10 cellular contexts compared by ENCODE assay signal in the genomic region with DNA sequence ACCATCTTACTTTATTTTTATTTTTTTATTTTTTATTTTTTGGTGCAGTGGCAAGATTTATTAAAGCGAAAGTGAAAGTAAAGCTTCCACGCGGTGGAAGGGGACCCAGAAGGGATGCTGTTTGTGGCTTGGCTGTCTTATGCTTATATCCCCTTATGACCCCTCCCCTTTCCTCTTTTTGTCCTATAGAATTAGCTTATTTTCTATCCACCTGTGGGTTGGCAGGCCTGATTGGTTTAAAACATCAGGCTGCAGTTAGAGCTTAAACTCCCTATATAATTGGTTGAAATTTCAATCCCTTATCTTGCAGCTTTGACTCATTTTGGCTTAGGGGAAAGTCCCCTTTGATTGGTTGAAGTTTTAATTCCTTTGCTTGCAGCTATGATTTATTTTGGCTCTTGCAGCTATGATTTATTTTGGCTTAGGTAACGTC. TPM values are rescaled to one million over a fixed set of nuclear protein-coding genes. Genes with fewer than 3 reads are reported as not detected.
DNase-seq lines count a peak whose midpoint lies in the region; ATAC-seq and TF ChIP-seq lines count a peak whose summit lies in the region.
"Had no signal": no experiment of that assay in that cellular context is flagged by ENCODE, and none has a peak within 500 bp of the region (broad histone marks: within the 10 kb centered on the region; RNA-seq: fewer than 3 reads in every experiment).

No MANE protein-coding gene starts in this region.

- H3F3A ChIP-seq in GM23248 (ENCODE audit: insufficient read depth) = no peaks in the 10 kb centered on the region

- H3K4me2 ChIP-seq in GM23248 (ENCODE audit: unreplicated experiment) = no peak overlapping the region

- no peak overlapping the region for H3K27ac ChIP-seq in CD4-positive, alpha-beta T cell (ENCODE audit: low read depth, low read length)
- H3K27ac ChIP-seq in GM23248 = no peak overlapping the region

- no peaks in the 10 kb centered on the region for H3K27me3 Mint-ChIP-seq in CD4-positive, alpha-beta T cell
- no peaks in the 10 kb centered on the region for H3K27me3 Mint-ChIP-seq in T-helper 17 cell

- peak overlapping the region; percentile 35; the same call in 1 of the 2 replicates for H2AFZ ChIP-seq in GM23248

- H3K9ac ChIP-seq in GM23248 = no peak overlapping the region

- in situ Hi-C loops in GM23248 (cut with MboI) = loop anchor here (10.0 kb wide), 1 partner anchor 418 kb away; no protein-coding TSS in a partner anchor
- in situ Hi-C loops in GM13977 (cut with MboI; ENCODE audit: low pct_unique_long_range_greater_than_20kb, low sequenced_read_pairs, unreplicated experiment) = loop anchor here (25.0 kb wide), 1 partner anchor 241 kb away; a partner anchor contains a TSS

- CTCF ChIA-PET in CD4-positive, alpha-beta T cell (lab: Charles Lee) = interaction anchor here (0.8 kb wide), 1 partner anchor 19 kb away, joined by 3 read pairs; no protein-coding TSS in a partner anchor

- no peaks in the 10 kb centered on the region for H3K4me1 ChIP-seq in GM23248 (ENCODE audit: insufficient read depth)

- no peak overlapping the region for H3K27ac Mint-ChIP-seq in CD4-positive, alpha-beta T cell
- no peak overlapping the region for H3K27ac Mint-ChIP-seq in T-helper 17 cell

- H4K20me1 ChIP-seq in GM23248 (ENCODE audit: insufficient read depth) = no peaks in the 10 kb centered on the region

- H3K79me2 ChIP-seq in GM23248 (ENCODE audit: insufficient read depth) = no peaks in the 10 kb centered on the region

- intact Hi-C loops in CD4-positive, alpha-beta T cell (cut with DNase I, micrococcal nuclease) = loop anchor here in 1 of 2 experiments (5.0 to 10.0 kb wide), 3 partner anchors 56 to 418 kb away; a partner anchor contains a TSS
- intact Hi-C loops in head of caudate nucleus (cut with DNase I) = loop anchor here (10.0 kb wide), 1 partner anchor 48 kb away; no protein-coding TSS in a partner anchor

- POLR2A ChIA-PET in CD4-positive, alpha-beta T cell (lab: Charles Lee) = interaction anchor here (1.5 kb wide), 1 partner anchor 54 kb away, joined by 4 read pairs; a partner anchor contains a TSS

- ATAC-seq in CD4-positive, alpha-beta T cell (ENCODE audit: poor library complexity) = no peak
- ATAC-seq in T-helper 17 cell (peak; percentile 45), GM19467 (IDR thresholded peaks at IDR 0.05; ENCODE audit: unreplicated experiment) (no peak)

- no peak for DNase-seq in CD4-positive, alpha-beta T cell
- DNase-seq in GM23248 (no peak), T-helper 17 cell (no peak), lung microvascular endothelial cell (ENCODE audit: low read depth in 2 of 2) (peak; percentile 25 to 27), GM13977 (ENCODE audit: low spot score) (no peak), MG63 (no peak), head of caudate nucleus (no peak)
- DNase-seq: activated effector memory CD4-positive, alpha-beta T cell treated with Interleukin-2 at 50 U/mL for 16 hours; NCI-H1694 had no signal

- H3K36me3 ChIP-seq in GM23248 (ENCODE audit: low read depth) (no peaks in the 10 kb centered on the region), MG63 (no peaks in the 10 kb centered on the region)

- WGBS in GM23248 (ENCODE audit: low coverage in 1 of 2, low lambda C conversion rate in 2 of 2, missing lambda C conversion rate in 2 of 2), 2 experiments = 81 to 89% methylated on average over 4 of the region's 4 CpGs

- no peaks in the 10 kb centered on the region for H3K36me3 Mint-ChIP-seq in CD4-positive, alpha-beta T cell (ENCODE audit: low read depth)
- H3K36me3 Mint-ChIP-seq in T-helper 17 cell (ENCODE audit: low read depth) = no peaks in the 10 kb centered on the region

- H3K4me3 Mint-ChIP-seq in CD4-positive, alpha-beta T cell = peak overlapping the region; percentile 43
- H3K4me3 Mint-ChIP-seq in T-helper 17 cell = peak overlapping the region; percentile 63

- H3K9me3 ChIP-seq in CD4-positive, alpha-beta T cell (ENCODE audit: control insufficient read depth, low read length) = no peaks in the 10 kb centered on the region
- H3K9me3 ChIP-seq in GM23248 (ENCODE audit: low read depth) (no peaks in the 10 kb centered on the region), T-helper 17 cell (ENCODE audit: control insufficient read depth, low read length, poor library complexity, severe bottlenecking) (no peaks in the 10 kb centered on the region), MG63 (peaks cover 2% of the 10 kb centered on the region; the same call in 1 of the 2 replicates)

- no peak for TF ChIP-seq CTCF in CD4-positive, alpha-beta T cell (IDR thresholded peaks at IDR 0.05)
- TF ChIP-seq CTCF in GM13977 (IDR thresholded peaks at IDR 0.05; ENCODE audit: extremely low read depth, insufficient read depth, missing control alignments) = no peak

- H3K27me3 ChIP-seq in CD4-positive, alpha-beta T cell (ENCODE audit: control insufficient read depth, insufficient read depth, low read length) = no peaks in the 10 kb centered on the region
- H3K27me3 ChIP-seq in GM23248 (replicated peaks; ENCODE audit: insufficient read depth) (no peaks in the 10 kb centered on the region), MG63 (no peaks in the 10 kb centered on the region)

- H3K4me1 Mint-ChIP-seq in CD4-positive, alpha-beta T cell (ENCODE audit: low read depth) = peaks cover 6% of the 10 kb centered on the region
- H3K4me1 Mint-ChIP-seq in T-helper 17 cell = peaks cover 6% of the 10 kb centered on the region

- no peaks in the 10 kb centered on the region for H3K9me2 ChIP-seq in GM23248 (ENCODE audit: insufficient read depth)

- H3K9me3 Mint-ChIP-seq in CD4-positive, alpha-beta T cell = peaks cover 2% of the 10 kb centered on the region

- 0 out of 2 replicates have a peak overlapping the region, but pooled peaks have one; percentile 21 for H3K4me3 ChIP-seq in GM23248
- no peak overlapping the region for H3K4me3 ChIP-seq in MG63

RNA-seq across cellular contexts. Expression of a gene that starts 50.5 kb away (rescaled TPM):
- total RNA-seq in CD4-positive, alpha-beta T cell = not detected
- total RNA-seq in GM23248 (2014; rRNA removed; shearing (Covaris generic)) = 809 and 1,043 TPM in 2 replicates
- polyA plus RNA-seq in GM23248 (2016; fragmentation: Nextera tagmentation; extraction: Ambion mirVana) = 1,317 and 1,390 TPM in 2 replicates
- total RNA-seq in T-helper 17 cell = not detected
- 200 and 316 TPM in 2 replicates for total RNA-seq in lung microvascular endothelial cell
- total RNA-seq in MG63 (2014; rRNA removed; shearing (Covaris generic); ENCODE audit: low replicate concordance) = 377 and 715 TPM in 2 replicates

RNA-seq across cellular contexts. Expression of a gene that starts 53.6 kb away (rescaled TPM):
- total RNA-seq in CD4-positive, alpha-beta T cell = 1 to 10 TPM; 6.1 to 7.6 TPM
- 2.1 and 4.8 TPM in 2 replicates for total RNA-seq in GM23248 (2014; rRNA removed; shearing (Covaris generic))
- polyA plus RNA-seq in GM23248 (2016; fragmentation: Nextera tagmentation; extraction: Ambion mirVana) = 1.8 and 2.2 TPM in 2 replicates
- 1 to 10 TPM; 9.4 to 9.8 TPM for total RNA-seq in T-helper 17 cell
- total RNA-seq in lung microvascular endothelial cell = 2.6 and 3.6 TPM in 2 replicates
- total RNA-seq in MG63 (2014; rRNA removed; shearing (Covaris generic); ENCODE audit: low replicate concordance) = 2.0 and 7.2 TPM in 2 replicates

RNA-seq across cellular contexts. Expression of a gene that starts 53.7 kb away (rescaled TPM):
- 10 to 100 TPM; 76.1 to 81.9 TPM for total RNA-seq in CD4-positive, alpha-beta T cell
- 48.6 and 58.3 TPM in 2 replicates for total RNA-seq in GM23248 (2014; rRNA removed; shearing (Covaris generic))
- 57.0 and 60.9 TPM in 2 replicates for polyA plus RNA-seq in GM23248 (2016; fragmentation: Nextera tagmentation; extraction: Ambion mirVana)
- total RNA-seq in T-helper 17 cell = 10 to 100 TPM; 57.8 to 59.2 TPM
- total RNA-seq in lung microvascular endothelial cell = 36.8 and 52.4 TPM in 2 replicates
- 27.8 and 46.8 TPM in 2 replicates for total RNA-seq in MG63 (2014; rRNA removed; shearing (Covaris generic); ENCODE audit: low replicate concordance)

Comparison
In these comparisons a context has a peak if more than half of its experiments do, and no peak if none do; other contexts are left out.
1. DNase-seq: peak in lung microvascular endothelial cell (2 of 2); none in CD4-positive, alpha-beta T cell (0 of 10), GM23248 (single experiment), T-helper 17 cell (0 of 3), GM13977 (single experiment), MG63 (single experiment) and head of caudate nucleus (0 of 42).
2. RNA of a gene that starts 50.5 kb away (total RNA-seq): 809 to 1,043 TPM in GM23248, 377 to 715 TPM in MG63 and 200 to 316 TPM in lung microvascular endothelial cell; not detected in CD4-positive, alpha-beta T cell and not detected in T-helper 17 cell; every median in the first group is over 100 times any median in the second.